Comparison of ENCODE assay signal across 17 cellular contexts in the genomic region with DNA sequence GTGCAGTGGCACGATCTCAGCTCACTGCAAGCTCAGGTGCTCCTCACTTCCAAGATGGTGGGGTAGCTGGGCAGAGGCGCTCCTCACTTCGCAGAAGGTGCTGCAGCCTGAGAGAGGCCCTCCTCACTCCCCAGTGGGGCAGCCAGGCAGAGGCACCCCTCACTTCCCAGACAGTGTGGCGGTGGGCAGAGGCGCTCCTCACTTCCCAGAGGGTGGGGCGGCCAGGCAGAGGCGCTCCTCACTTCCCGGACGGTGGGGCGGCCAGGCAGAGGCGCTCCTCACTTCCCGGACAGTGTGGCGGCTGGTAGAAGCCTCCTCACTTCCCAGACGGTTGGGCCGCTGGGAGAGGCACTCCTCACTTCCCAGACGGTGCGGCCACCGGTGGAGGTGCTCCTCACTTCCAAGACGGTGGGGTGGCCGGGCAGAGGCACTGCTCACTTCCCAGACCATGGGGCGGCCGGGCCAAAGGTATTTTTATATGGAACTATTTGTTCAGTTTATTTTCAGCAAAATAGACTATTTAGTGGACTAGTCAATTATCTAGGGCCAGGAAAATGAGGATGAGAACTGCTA. TPM values are rescaled to one million over a fixed set of nuclear protein-coding genes. Genes with fewer than 3 reads are reported as not detected.
DNase-seq lines count a peak whose midpoint lies in the region; ATAC-seq and TF ChIP-seq lines count a peak whose summit lies in the region.
"Had no signal": no experiment of that assay in that cellular context is flagged by ENCODE, and none has a peak within 500 bp of the region (broad histone marks: within the 10 kb centered on the region; RNA-seq: fewer than 3 reads in every experiment).

No MANE protein-coding gene starts in this region.

- H3K4ac ChIP-seq in mesenchymal stem cell (ENCODE audit: low read depth in 1 of 2, low read length in 2 of 2): no peak overlapping the region

- no peak overlapping the region for H2AFZ ChIP-seq in mesenchymal stem cell (ENCODE audit: low read depth, low read length)

- H3K27ac ChIP-seq in right cardiac atrium (ENCODE audit: low read length) (no peak overlapping the region), gastroesophageal sphincter (no peak overlapping the region), mesenchymal stem cell (ENCODE audit: low read length, poor library complexity, severe bottlenecking) (no peak overlapping the region)
- H3K27ac ChIP-seq: 22Rv1; A549; BLaER1 treated with 17β-estradiol and CSF1 and Interleukin-3, amounts not matched to agents 10 nM and 100 nM; C4-2B had no signal

- H4K91ac ChIP-seq in mesenchymal stem cell (ENCODE audit: low read length): peak overlapping the region; percentile 21

- no peak for TF ChIP-seq CTCF in gastroesophageal sphincter (IDR thresholded peaks at IDR 0.05)

- WGBS in right cardiac atrium: 97% methylated on average over 22 of the region's 22 CpGs
- WGBS in gastroesophageal sphincter (ENCODE audit: low coverage in 1 of 2), 2 donors: 65 to 80% methylated on average over 1 to 4 of the region's 22 CpGs
- 93% methylated on average over 20 of the region's 22 CpGs for WGBS in mesenchymal stem cell

- H2AK5ac ChIP-seq in mesenchymal stem cell (ENCODE audit: low read length, severe bottlenecking): no peak overlapping the region

- no peak overlapping the region for H2BK12ac ChIP-seq in mesenchymal stem cell (ENCODE audit: low read length in 2 of 2)

- H3K9ac ChIP-seq in mesenchymal stem cell (ENCODE audit: low read length): no peak overlapping the region
- H3K9ac ChIP-seq: BLaER1 treated with 17β-estradiol and CSF1 and Interleukin-3, amounts not matched to agents 10 nM and 100 nM had no signal

- H3K79me1 ChIP-seq in mesenchymal stem cell (replicated peaks; ENCODE audit: low read length, poor library complexity, severe bottlenecking): no peaks in the 10 kb centered on the region

- H2BK120ac ChIP-seq in mesenchymal stem cell (ENCODE audit: low read depth, low read length): no peak overlapping the region

- H4K8ac ChIP-seq in mesenchymal stem cell (ENCODE audit: low read length): no peak overlapping the region

- no peak overlapping the region for H3K4me3 ChIP-seq in right cardiac atrium (ENCODE audit: low read length)
- no peak overlapping the region for H3K4me3 ChIP-seq in gastroesophageal sphincter
- H3K4me3 ChIP-seq in mesenchymal stem cell (ENCODE audit: insufficient read depth in 1 of 2, low read depth in 1 of 2, low read length in 2 of 2): peak overlapping the region in 1 of 2 experiments; percentile 26
- H3K4me3 ChIP-seq: A549; BLaER1 treated with 17β-estradiol and CSF1 and Interleukin-3, amounts not matched to agents 10 nM and 100 nM had no signal

- intact Hi-C loops in Right ventricle myocardium inferior (cut with DNase I) (no loop called here), right cardiac atrium (cut with DNase I) (no loop called here)

- H2BK5ac ChIP-seq in mesenchymal stem cell (ENCODE audit: low read depth, low read length, poor library complexity, severe bottlenecking): no peak overlapping the region

- ATAC-seq in Right ventricle myocardium inferior (no peak), right cardiac atrium (no peak), gastroesophageal sphincter (peak; percentile 34)
- ATAC-seq: A549; CD8-positive, alpha-beta T cell had no signal

- no peak overlapping the region for H2BK15ac ChIP-seq in mesenchymal stem cell (ENCODE audit: low read depth, poor library complexity, severe bottlenecking)

- TF ChIP-seq POLR2A in gastroesophageal sphincter (IDR thresholded peaks at IDR 0.05): no peak

- H3K27me3 ChIP-seq in right cardiac atrium (ENCODE audit: control insufficient read depth, insufficient read depth): no peaks in the 10 kb centered on the region
- no peaks in the 10 kb centered on the region for H3K27me3 ChIP-seq in gastroesophageal sphincter
- H3K27me3 ChIP-seq in mesenchymal stem cell (ENCODE audit: control insufficient read depth in 1 of 2, insufficient read depth in 1 of 2, low read length in 2 of 2): no peaks in the 10 kb centered on the region
- H3K27me3 ChIP-seq: BLaER1 treated with 17β-estradiol and CSF1 and Interleukin-3, amounts not matched to agents 10 nM and 100 nM had no signal

- DNase-seq in Right ventricle myocardium inferior (ENCODE audit: missing footprints): peak; percentile 60
- no peak for DNase-seq in right cardiac atrium
- no peak for DNase-seq in mesenchymal stem cell
- no peak for DNase-seq in effector CD8-positive, alpha-beta T cell (lab: John Stamatoyannopoulos, UW)
- no peak for DNase-seq in NAMALWA (ENCODE audit: low spot score)
- DNase-seq: AML-193; Caco-2; Calu3; CD4-positive, alpha-beta T cell; CD8-positive, alpha-beta T cell; DMS79 treated with DMSO at 0.1 percent for 48 hours; GF-D8 had no signal

- no peak overlapping the region for H3K4me2 ChIP-seq in mesenchymal stem cell (ENCODE audit: low read length, poor library complexity, severe bottlenecking)
- H3K4me2 ChIP-seq: A549; BLaER1 treated with 17β-estradiol and CSF1 and Interleukin-3, amounts not matched to agents 10 nM and 100 nM had no signal

- no peak overlapping the region for H3K14ac ChIP-seq in mesenchymal stem cell (ENCODE audit: low read length in 2 of 2)

- no peaks in the 10 kb centered on the region for H3K36me3 ChIP-seq in gastroesophageal sphincter
- no peaks in the 10 kb centered on the region for H3K36me3 ChIP-seq in mesenchymal stem cell (ENCODE audit: control insufficient read depth in 1 of 2, insufficient read depth in 2 of 2, low read depth in 1 of 2, low read length in 2 of 2)
- H3K36me3 ChIP-seq: BLaER1 treated with 17β-estradiol and CSF1 and Interleukin-3, amounts not matched to agents 10 nM and 100 nM had no signal

- no peak overlapping the region for H3K23ac ChIP-seq in mesenchymal stem cell (ENCODE audit: low read length in 2 of 2)

- no peaks in the 10 kb centered on the region for H3K9me3 ChIP-seq in right cardiac atrium (ENCODE audit: control insufficient read depth, low read length)
- peaks cover 0 to 7% (median 0%) of the 10 kb centered on the region in 3 donors for H3K9me3 ChIP-seq in gastroesophageal sphincter
- peaks cover 20% of the 10 kb centered on the region for H3K9me3 ChIP-seq in mesenchymal stem cell (ENCODE audit: control insufficient read depth, low read length)

- no peaks in the 10 kb centered on the region for H3K4me1 ChIP-seq in right cardiac atrium (ENCODE audit: control insufficient read depth, insufficient read depth, low read length)
- no peaks in the 10 kb centered on the region for H3K4me1 ChIP-seq in gastroesophageal sphincter
- H3K4me1 ChIP-seq in mesenchymal stem cell (ENCODE audit: control insufficient read depth, insufficient read depth, low read depth, low read length): no peaks in the 10 kb centered on the region
- H3K4me1 ChIP-seq: A549; BLaER1 treated with 17β-estradiol and CSF1 and Interleukin-3, amounts not matched to agents 10 nM and 100 nM; Caco-2 had no signal

- no peak overlapping the region for H3K18ac ChIP-seq in mesenchymal stem cell (ENCODE audit: low read depth in 1 of 2, low read length in 2 of 2)

- no peak for TF ChIP-seq EP300 in gastroesophageal sphincter (IDR thresholded peaks at IDR 0.05)

RNA-seq across cellular contexts. Expression of gene PPP1R9A, which starts 57.7 kb away (rescaled TPM):
- 21.9 TPM for total RNA-seq in Right ventricle myocardium inferior
- total RNA-seq in right cardiac atrium: 10 to 100 TPM; 24.6 to 37.3 (median 30.0) TPM
- polyA plus RNA-seq in right cardiac atrium: 3.7 TPM
- 10 to 100 TPM; 21.0 to 48.4 (median 31.6) TPM for total RNA-seq in gastroesophageal sphincter
- polyA plus RNA-seq in mesenchymal stem cell (2013, experiment 1 of 2): 0.50 TPM
- polyA plus RNA-seq in mesenchymal stem cell (2013, experiment 2 of 2): 0.37 TPM
- total RNA-seq: CD4-positive, alpha-beta T cell had no signal
